19 cellular contexts compared by ENCODE assay signal in the genomic region with DNA sequence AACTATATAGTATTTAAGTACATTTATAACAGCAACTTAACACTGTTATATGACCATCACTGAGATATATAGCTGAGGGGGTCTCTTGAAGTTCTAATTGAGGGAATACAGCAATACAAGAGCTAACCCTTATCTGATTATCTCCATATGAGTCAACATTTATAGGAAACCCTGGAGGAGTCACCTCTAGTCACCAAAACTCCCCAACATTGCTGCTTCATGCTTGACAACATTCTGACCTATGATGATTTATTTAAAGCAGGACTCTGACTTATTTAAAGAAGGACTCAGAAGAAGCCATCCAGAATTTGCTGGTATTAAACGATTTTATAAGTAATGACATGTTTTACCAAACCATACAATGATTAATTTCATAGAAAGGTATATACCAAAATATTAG.
"Had no signal": no experiment of that assay in that cellular context is flagged by ENCODE, and none has a peak within 500 bp of the region (broad histone marks: within the 10 kb centered on the region; RNA-seq: fewer than 3 reads in every experiment).

No MANE protein-coding gene starts in this region.

- ATAC-seq: foreskin keratinocyte; mucosa of descending colon; naive thymus-derived CD8-positive, alpha-beta T cell; sciatic nerve had no signal

- H3K4me1 ChIP-seq: colonic mucosa, foreskin keratinocyte, spleen, tibial artery, upper lobe of left lung, uterus had no signal

- H3K4me3 ChIP-seq: colonic mucosa, hepatocyte, mucosa of descending colon, spleen, tibial artery, upper lobe of left lung, uterus had no signal

- H2AFZ ChIP-seq: hepatocyte had no signal

- H3K4me1 Mint-ChIP-seq: naive thymus-derived CD8-positive, alpha-beta T cell had no signal

- DNase-seq: colonic mucosa; dermis blood vessel endothelial cell; erythroblast; foreskin keratinocyte; kidney; mucosa of descending colon; naive thymus-derived CD8-positive, alpha-beta T cell; posterior cingulate gyrus; spleen; stimulated activated CD4-positive, alpha-beta T cell treated with anti-CD3 and anti-CD28 coated beads, Interleukin-15, amount 100 ng/mL, for 24 hours; stimulated activated CD4-positive, alpha-beta T cell treated with anti-CD3 and anti-CD28 coated beads, Interleukin-1b, Interleukin-23, amount 100 ng/mL, for 48 hours; stimulated activated CD4-positive, alpha-beta T cell treated with anti-CD3 and anti-CD28 coated beads, Interleukin-4, amount 100 ng/mL, for 24 hours; stimulated activated naive CD4-positive, alpha-beta T cell; tibial artery; upper lobe of left lung; uterus had no signal

- H3K27ac ChIP-seq: colonic mucosa, foreskin keratinocyte, hepatocyte, neutrophil, spleen, tibial artery, upper lobe of left lung, uterus had no signal

- H3K4me2 ChIP-seq: hepatocyte had no signal

- H3K27ac Mint-ChIP-seq: naive thymus-derived CD8-positive, alpha-beta T cell had no signal

- H3K9me3 ChIP-seq: colonic mucosa, mucosa of descending colon, neutrophil, uterus had no signal

- H3K36me3 ChIP-seq: colonic mucosa, neutrophil, spleen, tibial artery, upper lobe of left lung, uterus had no signal

- H3K4me3 Mint-ChIP-seq: naive thymus-derived CD8-positive, alpha-beta T cell had no signal

- FAIRE-seq: kidney had no signal

- H3K79me2 ChIP-seq: hepatocyte had no signal

- H3K27me3 ChIP-seq: colonic mucosa, foreskin keratinocyte, hepatocyte, neutrophil, spleen, tibial artery, upper lobe of left lung, uterus had no signal
